In genomic region chr10:28375399-28376354, GRCh38 we compare ENCODE assay signal across 9 cellular contexts.
A peak's percentile ranks its signal among the peaks of the same experiment; 100 is the strongest.
DNase-seq lines count a peak whose midpoint lies in the region; ATAC-seq and TF ChIP-seq lines count a peak whose summit lies in the region.
"Had no signal": no experiment of that assay in that cellular context is flagged by ENCODE, and none has a peak within 500 bp of the region (broad histone marks: within the 10 kb centered on the region; RNA-seq: fewer than 3 reads in every experiment).

No MANE protein-coding gene starts in this region.

- TF ChIP-seq CTCF in cardiac muscle cell (IDR thresholded peaks at IDR 0.05; ENCODE audit: low read depth, low read length) (no peak), body of pancreas (IDR thresholded peaks at IDR 0.05) (no peak), left lung (IDR thresholded peaks at IDR 0.05) (no peak), suprapubic skin (IDR thresholded peaks at IDR 0.05) (no peak)

- H3K4me1 ChIP-seq in cardiac muscle cell (ENCODE audit: low read depth): peaks cover 4% of the 10 kb centered on the region
- peaks cover 16% of the 10 kb centered on the region for H3K4me1 ChIP-seq in body of pancreas
- H3K4me1 ChIP-seq in left lung: peaks cover 4 to 35% of the 10 kb centered on the region in 2 donors
- H3K4me1 ChIP-seq in suprapubic skin: no peaks in the 10 kb centered on the region

- H3K27me3 ChIP-seq in cardiac muscle cell (no peaks in the 10 kb centered on the region), body of pancreas (no peaks in the 10 kb centered on the region), left lung (no peaks in the 10 kb centered on the region), suprapubic skin (no peaks in the 10 kb centered on the region)

- H3K36me3 ChIP-seq in cardiac muscle cell (no peaks in the 10 kb centered on the region), body of pancreas (replicated peaks in 1 of 2; ENCODE audit: insufficient read depth in 1 of 2, low read depth in 2 of 2) (no peaks in the 10 kb centered on the region), left lung (no peaks in the 10 kb centered on the region), suprapubic skin (no peaks in the 10 kb centered on the region)

- intact Hi-C loops in cardiac septum (cut with DNase I) (no loop called here), body of pancreas (cut with DNase I) (no loop called here), left lung (cut with DNase I) (no loop called here)

- H3K9me3 ChIP-seq in cardiac muscle cell (ENCODE audit: low read depth): no peaks in the 10 kb centered on the region
- H3K9me3 ChIP-seq in body of pancreas: no peaks in the 10 kb centered on the region
- peaks cover 0 to 3% of the 10 kb centered on the region in 2 donors for H3K9me3 ChIP-seq in left lung
- no peaks in the 10 kb centered on the region for H3K9me3 ChIP-seq in suprapubic skin

- DNase-seq in cardiac muscle cell (ENCODE audit: low read depth in 1 of 2, low spot score in 1 of 2): peak; percentile 37 to 67
- DNase-seq in cardiac septum (ENCODE audit: low spot score): no peak
- peak in 3 of 4 donors; percentile 33 to 50 (median 43) for DNase-seq in body of pancreas
- peak in 1 of 2 donors; percentile 70 for DNase-seq in left lung
- no peak for DNase-seq in putamen (ENCODE audit: low spot score)
- no peak for DNase-seq in suprapubic skin (ENCODE audit: low spot score in 2 of 2)
- DNase-seq: effector CD8-positive, alpha-beta T cell had no signal

- 43 to 55% methylated on average over 8 to 10 of the region's 10 CpGs for WGBS in body of pancreas, 2 donors
- WGBS in suprapubic skin: 100% methylated on average over 1 of the region's 10 CpGs

- ATAC-seq in body of pancreas (peak; percentile 84), left lung (peak; percentile 91), HG03520 (IDR thresholded peaks at IDR 0.05; ENCODE audit: unreplicated experiment) (no peak), HG03175 (IDR thresholded peaks at IDR 0.05; ENCODE audit: unreplicated experiment) (no peak)

- H3K4me3 ChIP-seq in cardiac muscle cell: no peak overlapping the region
- H3K4me3 ChIP-seq in body of pancreas: no peak overlapping the region
- H3K4me3 ChIP-seq in left lung: no peak overlapping the region
- H3K4me3 ChIP-seq in suprapubic skin: no peak overlapping the region

- H3K27ac ChIP-seq in cardiac muscle cell (no peak overlapping the region), body of pancreas (peak overlapping the region in 1 of 4 donors; percentile 41), left lung (peak overlapping the region; percentile 53 to 81), suprapubic skin (no peak overlapping the region)

- no peak for TF ChIP-seq EP300 in suprapubic skin (IDR thresholded peaks at IDR 0.05)

- TF ChIP-seq POLR2A in body of pancreas (IDR thresholded peaks at IDR 0.05) (no peak), suprapubic skin (IDR thresholded peaks at IDR 0.05) (no peak)

Comparison
In these comparisons a context has a peak if more than half of its experiments do, and no peak if none do; other contexts are left out.
1. DNase-seq: peak in cardiac muscle cell (2 of 2) and body of pancreas (3 of 4); none in cardiac septum (single experiment), putamen (single experiment) and suprapubic skin (0 of 2).
2. H3K27ac ChIP-seq: peak in left lung (2 of 2); none in cardiac muscle cell (single experiment) and suprapubic skin (single experiment).
3. ATAC-seq: peak in body of pancreas (single experiment) and left lung (single experiment); none in HG03520 (single experiment) and HG03175 (single experiment).